In the genomic region with DNA sequence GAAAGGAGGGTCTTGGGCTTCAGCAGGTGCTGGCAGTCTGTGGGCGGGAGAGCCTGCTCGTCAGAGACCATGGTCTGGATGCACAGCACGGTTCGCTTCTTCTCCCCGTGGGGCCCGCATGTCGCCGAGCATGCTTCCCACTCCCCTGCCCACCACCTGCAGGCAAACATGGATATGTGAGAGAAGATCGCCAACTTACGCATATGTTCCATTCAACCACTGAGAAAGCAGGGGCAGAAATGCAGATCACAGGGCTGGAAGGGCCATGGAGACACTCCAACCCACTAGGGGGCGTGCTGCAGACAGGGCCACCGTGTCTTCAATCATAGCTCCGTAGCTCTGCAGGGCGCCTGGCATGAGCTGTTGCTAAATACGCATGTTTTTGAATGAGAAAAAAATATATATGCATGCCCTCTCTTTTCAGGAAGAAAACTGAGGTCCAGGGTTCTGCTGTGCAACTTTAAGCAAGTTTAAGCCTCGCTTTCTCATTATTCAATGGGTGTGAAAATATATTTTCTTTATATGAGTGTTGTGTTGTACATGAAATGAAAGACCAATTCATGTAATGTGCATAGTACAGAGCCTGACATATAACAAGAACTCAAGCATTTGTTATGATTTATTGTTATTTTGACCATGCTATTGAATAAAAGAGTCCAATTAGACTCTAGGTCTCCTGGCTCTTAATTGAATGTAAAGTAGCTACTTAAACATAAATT, we compare ENCODE assay signal across 9 cellular contexts.
DNase-seq lines count a peak whose midpoint lies in the region; ATAC-seq, FAIRE-seq and TF ChIP-seq lines count a peak whose summit lies in the region.
"Had no signal": no experiment of that assay in that cellular context is flagged by ENCODE, and none has a peak within 500 bp of the region (broad histone marks: within the 10 kb centered on the region; RNA-seq: fewer than 3 reads in every experiment).

No MANE protein-coding gene starts in this region.

- WGBS in K562 (ENCODE audit: insufficient coverage, low coverage, missing lambda C conversion rate), result 12% methylated on average over 14 of the region's 16 CpGs

- CTCF ChIA-PET in K562 (lab: Yijun Ruan, JAX; ENCODE audit: low intra/inter-chr PET ratio), result no interaction called here

- TF ChIP-seq CTCF in GM12865 (IDR thresholded peaks at IDR 0.05; ENCODE audit: insufficient read depth, low read depth, low read length, missing control alignments) (peak; percentile 76), K562 (IDR thresholded peaks at IDR 0.05 in 2 of 3, conservative IDR thresholded peaks at IDR 0.05 in 1 of 3; ENCODE audit: insufficient read depth in 2 of 3, low read depth in 1 of 3, low read length in 3 of 3) (peak; percentile 70 to 91 (median 76)), osteoblast (IDR thresholded peaks at IDR 0.05; ENCODE audit: extremely low read depth, low read depth, low read length) (peak; percentile 50)

- H3K9ac ChIP-seq in K562 (ENCODE audit: insufficient read depth in 1 of 2, low read depth in 2 of 2, low read length in 2 of 2), result 0 out of 4 replicates have a peak overlapping the region, but pooled peaks of 1 of the 2 experiments have one; percentile 21

- intact Hi-C loops in K562 (cut with micrococcal nuclease), result loop anchor here (2.0 to 5.0 kb wide), 2 partner anchors 152 to 346 kb away; no protein-coding TSS in a partner anchor

- peak overlapping the region; percentile 45 for H3K4me2 ChIP-seq in K562 (ENCODE audit: insufficient read depth, low read length)
- H3K4me2 ChIP-seq in osteoblast (ENCODE audit: insufficient read depth, low read length), result no peak overlapping the region

- H3K27ac Mint-ChIP-seq in natural killer cell treated with Interleukin-12 subunit alpha and Interleukin-12 subunit beta and Interleukin-15 and Interleukin-18, amount 100 ng/mL, for 72 hours, result no peak overlapping the region
- H3K27ac Mint-ChIP-seq: T-helper 1 cell treated with Interleukin-12 subunit alpha and Interleukin-12 subunit beta and Interleukin-4 antibody, amounts not matched to agents 30 μg/mL and 1 μg/mL, for 36 hours had no signal

- H3K36me3 ChIP-seq in K562 (ENCODE audit: control insufficient read depth, insufficient read depth, low read length) (no peaks in the 10 kb centered on the region), osteoblast (ENCODE audit: insufficient read depth, low read length) (peaks cover 19% of the 10 kb centered on the region)

- H3K4me3 ChIP-seq in GM12865 (ENCODE audit: low read depth, low read length), result no peak overlapping the region
- no peak overlapping the region for H3K4me3 ChIP-seq in K562
- H3K4me3 ChIP-seq in osteoblast (ENCODE audit: insufficient read depth, low read length), result no peak overlapping the region

- peaks cover 0 to 8% of the 10 kb centered on the region in 2 donors for H3K27me3 Mint-ChIP-seq in natural killer cell treated with Interleukin-12 subunit alpha and Interleukin-12 subunit beta and Interleukin-15 and Interleukin-18, amount 100 ng/mL, for 72 hours

- no peak for FAIRE-seq in RCC 7860 (lab: Jason Lieb, UNC)
- peak; percentile 84 for FAIRE-seq in K562 (lab: Jason Lieb, UNC)

- no peak for TF ChIP-seq POLR2A in K562 (conservative IDR thresholded peaks at IDR 0.05)

- POLR2A ChIA-PET in K562 (lab: Yijun Ruan, JAX), result interaction anchor here (0.5 to 1.3 kb wide), 2 partner anchors 10 to 1091 kb away, joined by 4 to 5 read pairs; no protein-coding TSS in a partner anchor

- H2AFZ ChIP-seq in K562 (ENCODE audit: low read depth, low read length), result peak overlapping the region; percentile 70
- H2AFZ ChIP-seq in osteoblast (ENCODE audit: low read length), result no peak overlapping the region

- H3K79me2 ChIP-seq in K562 (ENCODE audit: control insufficient read depth, insufficient read depth, low read length) (no peaks in the 10 kb centered on the region), osteoblast (ENCODE audit: insufficient read depth, low read length) (no peaks in the 10 kb centered on the region)

- H3K9me3 Mint-ChIP-seq in natural killer cell treated with Interleukin-12 subunit alpha and Interleukin-12 subunit beta and Interleukin-15 and Interleukin-18, amount 100 ng/mL, for 72 hours, result no peaks in the 10 kb centered on the region
- H3K9me3 Mint-ChIP-seq: T-helper 1 cell treated with Interleukin-12 subunit alpha and Interleukin-12 subunit beta and Interleukin-4 antibody, amounts not matched to agents 30 μg/mL and 1 μg/mL, for 36 hours had no signal

- no TSS peak for BruUV-seq in K562 (replicated peaks; lab: Mats Ljungman, UMichigan)

- ATAC-seq in HG02623 (IDR thresholded peaks at IDR 0.05; ENCODE audit: unreplicated experiment), result peak; percentile 58
- peak; percentile 100 for ATAC-seq in K562
- no peak for ATAC-seq in HG03520 (IDR thresholded peaks at IDR 0.05; ENCODE audit: unreplicated experiment)
- ATAC-seq in natural killer cell treated with Interleukin-12 subunit alpha and Interleukin-12 subunit beta and Interleukin-15 and Interleukin-18, amount 100 ng/mL, for 72 hours, result no peak

- TF ChIP-seq EP300 in K562 (IDR thresholded peaks at IDR 0.05; ENCODE audit: low read length), result no peak

- DNase-seq in GM12865 (ENCODE audit: low read depth) (peak; percentile 73), RCC 7860 (ENCODE audit: low spot score) (peak; percentile 49), K562 (ENCODE audit: extremely low read depth in 1 of 4, low spot score in 3 of 4) (peak; percentile 47 to 80 (median 58)), osteoblast (ENCODE audit: insufficient read length, low spot score, missing footprints) (no peak), NCI-H1092 treated with DMSO at 0.1 percent for 48 hours (lab: John Stamatoyannopoulos, UW) (no peak)
- no peak for DNase-seq in natural killer cell treated with Interleukin-12 subunit alpha and Interleukin-12 subunit beta and Interleukin-15 and Interleukin-18, amount 100 ng/mL, for 72 hours (ENCODE audit: low spot score)

- H3K9me3 ChIP-seq in K562 (replicated peaks; ENCODE audit: control insufficient read depth, insufficient read depth, low read depth, low read length) (no peaks in the 10 kb centered on the region), osteoblast (ENCODE audit: low read depth, low read length) (no peaks in the 10 kb centered on the region)

- no peaks in the 10 kb centered on the region for H3K9me1 ChIP-seq in K562 (ENCODE audit: control insufficient read depth, insufficient read depth, low read length)

- H3K36me3 Mint-ChIP-seq in natural killer cell treated with Interleukin-12 subunit alpha and Interleukin-12 subunit beta and Interleukin-15 and Interleukin-18, amount 100 ng/mL, for 72 hours, result no peaks in the 10 kb centered on the region

- peaks cover 0 to 5% of the 10 kb centered on the region in 2 experiments; a peak in 1 of 5 replicates for H3K27me3 ChIP-seq in K562 (ENCODE audit: control insufficient read depth in 2 of 2, insufficient read depth in 2 of 2, low read length in 2 of 2)
- no peaks in the 10 kb centered on the region for H3K27me3 ChIP-seq in osteoblast (ENCODE audit: insufficient read depth, low read length)

- TF ChIP-seq RAD21 in K562 (CRISPR knock-in tag; conservative IDR thresholded peaks at IDR 0.05 in 1 of 2, IDR thresholded peaks at IDR 0.05 in 1 of 2), result peak; percentile 36 to 63

- H3K27ac ChIP-seq in K562 (ENCODE audit: extremely low read depth, low read depth, low read length) (no peak overlapping the region), osteoblast (ENCODE audit: low read depth, low read length) (no peak overlapping the region)

- no peak overlapping the region for H3K4me3 Mint-ChIP-seq in natural killer cell treated with Interleukin-12 subunit alpha and Interleukin-12 subunit beta and Interleukin-15 and Interleukin-18, amount 100 ng/mL, for 72 hours
- H3K4me3 Mint-ChIP-seq: T-helper 1 cell treated with Interleukin-12 subunit alpha and Interleukin-12 subunit beta and Interleukin-4 antibody, amounts not matched to agents 30 μg/mL and 1 μg/mL, for 36 hours had no signal

- H3K4me1 ChIP-seq in K562 (replicated peaks in 1 of 2; ENCODE audit: control insufficient read depth in 2 of 2, insufficient read depth in 2 of 2, low read length in 2 of 2) (peaks cover 0 to 4% of the 10 kb centered on the region in 2 experiments; a peak in 2 of 5 replicates), osteoblast (ENCODE audit: insufficient read depth, low read length) (no peaks in the 10 kb centered on the region)

- no peaks in the 10 kb centered on the region for H4K20me1 ChIP-seq in K562 (replicated peaks; ENCODE audit: control insufficient read depth, insufficient read depth, low read length)
- no peaks in the 10 kb centered on the region for H4K20me1 ChIP-seq in osteoblast (ENCODE audit: insufficient read depth, low read length)

- H3K4me1 Mint-ChIP-seq in natural killer cell treated with Interleukin-12 subunit alpha and Interleukin-12 subunit beta and Interleukin-15 and Interleukin-18, amount 100 ng/mL, for 72 hours (ENCODE audit: low read depth in 2 of 2), result no peaks in the 10 kb centered on the region

- in situ Hi-C loops in K562 (cut with MboI), result no loop called here

TF ChIP-seq in K562, 482 proteins besides CTCF, POLR2A, EP300 and RAD21 (continues in another document):
- no peak for TF ChIP-seq HEY1 (CRISPR knock-in tag; IDR thresholded peaks at IDR 0.05; ENCODE audit: borderline replicate concordance)
- TF ChIP-seq SMC3 (conservative IDR thresholded peaks at IDR 0.05; ENCODE audit: insufficient read depth, low read depth, low read length), result peak; percentile 72
- no peak for TF ChIP-seq BRF1 (IDR thresholded peaks at IDR 0.05; ENCODE audit: borderline replicate concordance, extremely low read depth, insufficient read length)
- no peak for TF ChIP-seq OTX1 (CRISPR knock-in tag; IDR thresholded peaks at IDR 0.05)
- TF ChIP-seq CREM (IDR thresholded peaks at IDR 0.05; ENCODE audit: low read depth), result peak; percentile 27; the same call in 1 of the 2 replicates
- TF ChIP-seq POLR2B (IDR thresholded peaks at IDR 0.05; ENCODE audit: low read depth, partially characterized antibody), result no peak
- TF ChIP-seq, protein P1, sequence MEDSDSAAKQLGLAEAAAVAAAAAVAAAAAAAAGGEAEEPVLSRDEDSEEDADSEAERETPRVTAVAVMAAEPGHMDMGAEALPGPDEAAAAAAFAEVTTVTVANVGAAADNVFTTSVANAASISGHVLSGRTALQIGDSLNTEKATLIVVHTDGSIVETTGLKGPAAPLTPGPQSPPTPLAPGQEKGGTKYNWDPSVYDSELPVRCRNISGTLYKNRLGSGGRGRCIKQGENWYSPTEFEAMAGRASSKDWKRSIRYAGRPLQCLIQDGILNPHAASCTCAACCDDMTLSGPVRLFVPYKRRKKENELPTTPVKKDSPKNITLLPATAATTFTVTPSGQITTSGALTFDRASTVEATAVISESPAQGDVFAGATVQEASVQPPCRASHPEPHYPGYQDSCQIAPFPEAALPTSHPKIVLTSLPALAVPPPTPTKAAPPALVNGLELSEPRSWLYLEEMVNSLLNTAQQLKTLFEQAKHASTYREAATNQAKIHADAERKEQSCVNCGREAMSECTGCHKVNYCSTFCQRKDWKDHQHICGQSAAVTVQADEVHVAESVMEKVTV (CRISPR knock-in tag; IDR thresholded peaks at IDR 0.05), result 0 out of 2 replicates have a peak, but pooled peaks have one; percentile 26
- peak in 1 of 2 experiments; percentile 66; a peak in 1 of 3 replicates for TF ChIP-seq CBX3 (IDR thresholded peaks at IDR 0.05; ENCODE audit: borderline replicate concordance in 1 of 2, low read length in 2 of 2)
- peak; percentile 40 for TF ChIP-seq MEIS2 (IDR thresholded peaks at IDR 0.05; ENCODE audit: partially characterized antibody)

Comparison
In these comparisons a context has a peak if more than half of its experiments do, and no peak if none do; other contexts are left out.
1. DNase-seq: peak in GM12865 (single experiment), RCC 7860 (single experiment) and K562 (4 of 4); none in osteoblast (single experiment), natural killer cell treated with Interleukin-12 subunit alpha and Interleukin-12 subunit beta and Interleukin-15 and Interleukin-18, amount 100 ng/mL, for 72 hours (single experiment) and NCI-H1092 treated with DMSO at 0.1 percent for 48 hours (single experiment).
2. ATAC-seq: peak in HG02623 (single experiment) and K562 (single experiment); none in HG03520 (single experiment) and natural killer cell treated with Interleukin-12 subunit alpha and Interleukin-12 subunit beta and Interleukin-15 and Interleukin-18, amount 100 ng/mL, for 72 hours (0 of 2).
3. Peak in every context shown above with its lines, with median percentiles within 50 percentile points of each other: CTCF ChIP-seq.